Comparison of ENCODE assay signal across 8 cellular contexts in the genomic region with DNA sequence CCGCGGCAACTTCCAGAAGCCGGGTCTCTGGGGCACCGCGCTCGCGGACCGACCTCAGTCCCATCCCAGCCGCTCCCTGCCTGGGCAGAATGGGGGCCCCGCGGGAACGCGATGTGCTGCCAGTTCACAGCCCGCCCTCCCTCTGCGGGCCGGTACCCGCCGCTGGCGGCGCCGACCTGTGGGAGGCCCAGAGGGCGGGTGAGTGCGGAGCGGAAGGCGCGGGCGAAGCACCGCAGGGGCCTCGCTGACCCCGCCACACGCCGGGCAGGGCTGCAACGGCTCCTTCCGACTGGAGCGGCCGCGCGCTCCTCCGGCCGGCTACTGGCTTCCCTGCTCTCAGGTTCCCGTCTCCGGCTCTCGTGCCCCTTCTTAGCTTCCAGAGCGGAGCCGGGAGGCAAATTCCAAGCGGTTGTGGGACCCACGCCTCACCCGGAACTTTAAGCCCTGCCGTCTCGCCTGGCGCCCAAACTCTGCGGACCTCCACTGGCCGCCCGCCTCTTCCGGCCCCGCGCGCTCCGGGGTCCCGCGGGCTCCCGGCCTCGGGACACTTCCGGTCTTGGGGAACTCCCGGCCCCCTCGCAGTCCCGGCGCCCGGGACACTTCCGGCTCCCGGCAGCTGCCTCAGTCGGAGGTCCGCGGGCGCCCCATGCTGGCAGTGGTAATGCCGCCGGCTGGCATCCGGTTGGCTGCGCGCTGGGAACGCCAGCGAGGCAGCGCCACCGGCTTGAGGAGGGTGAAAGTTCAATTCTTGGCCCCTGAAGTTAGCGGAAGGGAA. TPM values are rescaled to one million over a fixed set of nuclear protein-coding genes. Genes with fewer than 3 reads are reported as not detected.
A peak's percentile ranks its signal among the peaks of the same experiment; 100 is the strongest.
DNase-seq lines count a peak whose midpoint lies in the region; ATAC-seq and TF ChIP-seq lines count a peak whose summit lies in the region.

A gene with protein sequence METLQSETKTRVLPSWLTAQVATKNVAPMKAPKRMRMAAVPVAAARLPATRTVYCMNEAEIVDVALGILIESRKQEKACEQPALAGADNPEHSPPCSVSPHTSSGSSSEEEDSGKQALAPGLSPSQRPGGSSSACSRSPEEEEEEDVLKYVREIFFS (minus strand): TSS at position 485 of the 775 bp plus-strand sequence. CDS start 1,785 bp downstream, outside the sequence.

- intact Hi-C loops in ovary (cut with DNase I) (loop anchor here in 2 of 4 donors (2.0 to 5.0 kb wide), 2 partner anchors 40 to 483 kb away; partner anchors contain the start of gene WDR91 (in 1 of the 2)), thyroid gland (cut with DNase I) (loop anchor here (5.0 kb wide), 1 partner anchor 183 kb away; the partner anchor contains the start of gene AGBL3)

- TF ChIP-seq POLR2A in ovary (IDR thresholded peaks at IDR 0.05), result peak; percentile 51
- peak in 1 of 2 donors; percentile 78 for TF ChIP-seq POLR2A in thyroid gland (IDR thresholded peaks at IDR 0.05)

- TF ChIP-seq EP300 in SK-N-SH (IDR thresholded peaks at IDR 0.05; ENCODE audit: borderline replicate concordance in 1 of 2, low read depth in 1 of 2, low read length in 1 of 2) (peak in 1 of 2 experiments; percentile 23; a peak in 3 of 4 replicates), ovary (IDR thresholded peaks at IDR 0.05) (no peak)

- H3K79me2 ChIP-seq in SK-N-SH (ENCODE audit: insufficient read depth), result peaks cover 30% of the 10 kb centered on the region

- no peaks in the 10 kb centered on the region for H3K9me3 ChIP-seq in SK-N-SH
- no peaks in the 10 kb centered on the region for H3K9me3 ChIP-seq in ovary
- H3K9me3 ChIP-seq in thyroid gland, result no peaks in the 10 kb centered on the region

- DNase-seq in GM10266 (ENCODE audit: extremely low spot score) (peak; percentile 91), NCI-H1048 (lab: John Stamatoyannopoulos, UW) (peak; percentile 88), SK-N-SH (peak; percentile 100), glutamatergic neuron (peak; percentile 93), ovary (peak; percentile 94 to 97 (median 95)), thyroid gland (peak; percentile 94 to 95)

- no peaks in the 10 kb centered on the region for H3K9me2 ChIP-seq in SK-N-SH

- H3K27me3 ChIP-seq in SK-N-SH (ENCODE audit: insufficient read depth) (no peaks in the 10 kb centered on the region), ovary (no peaks in the 10 kb centered on the region), thyroid gland (no peaks in the 10 kb centered on the region)

- peak within 1 kb of the TSS; percentile 98 for H3K4me2 ChIP-seq in SK-N-SH

- ATAC-seq in HG02588 (IDR thresholded peaks at IDR 0.05; ENCODE audit: unreplicated experiment), result peak; percentile 76

- peak within 1 kb of the TSS; percentile 97 for H3K4me3 Mint-ChIP-seq in activated naive CD4-positive, alpha-beta T cell treated with anti-CD3 and anti-CD28 coated beads, Interleukin-2, amount 50 U/mL, for 24 hours
- peak within 1 kb of the TSS; percentile 93 for H3K4me3 Mint-ChIP-seq in glutamatergic neuron (ENCODE audit: unreplicated experiment)

- H3K4me1 Mint-ChIP-seq in activated naive CD4-positive, alpha-beta T cell treated with anti-CD3 and anti-CD28 coated beads, Interleukin-2, amount 50 U/mL, for 24 hours, result peaks cover 45% of the 10 kb centered on the region
- peaks cover 9% of the 10 kb centered on the region for H3K4me1 Mint-ChIP-seq in glutamatergic neuron (ENCODE audit: low read depth, unreplicated experiment)

- peaks cover 13% of the 10 kb centered on the region for H3F3A ChIP-seq in SK-N-SH (replicated peaks; ENCODE audit: insufficient read depth)

- peak within 1 kb of the TSS; percentile 89 for H3K9ac ChIP-seq in SK-N-SH

- no peaks in the 10 kb centered on the region for H3K27me3 Mint-ChIP-seq in activated naive CD4-positive, alpha-beta T cell treated with anti-CD3 and anti-CD28 coated beads, Interleukin-2, amount 50 U/mL, for 24 hours
- H3K27me3 Mint-ChIP-seq in glutamatergic neuron (ENCODE audit: unreplicated experiment), result peaks cover 1% of the 10 kb centered on the region

- peak; percentile 77 for TF ChIP-seq RAD21 in SK-N-SH (IDR thresholded peaks at IDR 0.05; ENCODE audit: low read length)

- H3K27ac ChIP-seq in SK-N-SH (ENCODE audit: low read depth in 2 of 2, low read length in 1 of 2) (peak within 1 kb of the TSS; percentile 90 to 97), ovary (peak within 1 kb of the TSS; percentile 75 to 81), thyroid gland (peak within 1 kb of the TSS; percentile 58 to 95 (median 92))

- H4K20me1 ChIP-seq in SK-N-SH (ENCODE audit: insufficient read depth), result no peaks in the 10 kb centered on the region

- H3K9me3 Mint-ChIP-seq in activated naive CD4-positive, alpha-beta T cell treated with anti-CD3 and anti-CD28 coated beads, Interleukin-2, amount 50 U/mL, for 24 hours, result no peaks in the 10 kb centered on the region
- H3K9me3 Mint-ChIP-seq in glutamatergic neuron (ENCODE audit: unreplicated experiment), result peaks cover 8% of the 10 kb centered on the region

- H3K4me3 ChIP-seq in SK-N-SH (ENCODE audit: low read depth in 2 of 2, low read length in 1 of 2) (peak within 1 kb of the TSS; percentile 89 to 97), ovary (peak within 1 kb of the TSS; percentile 96), thyroid gland (replicated peaks in 1 of 3) (peak within 1 kb of the TSS; percentile 76 to 87 (median 76))

- POLR2A ChIA-PET in SK-N-SH (lab: Yijun Ruan, JAX), result interaction anchor here (0.5 to 1.5 kb wide), 6 partner anchors 32 to 406 kb away, joined by 3 to 6 read pairs (median 3); partner anchors contain the start of genes AGBL3 and WDR91

- H3K4me1 ChIP-seq in SK-N-SH (ENCODE audit: control insufficient read depth in 1 of 2, insufficient read depth in 2 of 2, low read depth in 1 of 2, low read length in 1 of 2) (peaks cover 3 to 24% of the 10 kb centered on the region in 2 experiments; a peak in 3 of 4 replicates), ovary (ENCODE audit: insufficient read depth) (no peaks in the 10 kb centered on the region), thyroid gland (peaks cover 20 to 44% of the 10 kb centered on the region in 2 donors)

- peaks cover 4% of the 10 kb centered on the region for H3K36me3 Mint-ChIP-seq in activated naive CD4-positive, alpha-beta T cell treated with anti-CD3 and anti-CD28 coated beads, Interleukin-2, amount 50 U/mL, for 24 hours
- no peaks in the 10 kb centered on the region for H3K36me3 Mint-ChIP-seq in glutamatergic neuron (ENCODE audit: unreplicated experiment)

- peak within 1 kb of the TSS; percentile 100 for H2AFZ ChIP-seq in SK-N-SH (ENCODE audit: low read depth)

- peaks cover 30 to 33% of the 10 kb centered on the region in 2 experiments for H3K36me3 ChIP-seq in SK-N-SH (replicated peaks in 1 of 2; ENCODE audit: control insufficient read depth in 1 of 2, insufficient read depth in 2 of 2, low read length in 1 of 2)
- H3K36me3 ChIP-seq in ovary, result no peaks in the 10 kb centered on the region
- peaks cover 20 to 23% of the 10 kb centered on the region in 2 donors for H3K36me3 ChIP-seq in thyroid gland

- peak within 1 kb of the TSS; percentile 98 for H3K27ac Mint-ChIP-seq in activated naive CD4-positive, alpha-beta T cell treated with anti-CD3 and anti-CD28 coated beads, Interleukin-2, amount 50 U/mL, for 24 hours
- peak within 1 kb of the TSS; percentile 73 for H3K27ac Mint-ChIP-seq in glutamatergic neuron (ENCODE audit: unreplicated experiment)

- peak; percentile 84 for TF ChIP-seq CTCF in GM10266 (IDR thresholded peaks at IDR 0.05; ENCODE audit: control insufficient read depth, insufficient read depth, low read depth, missing control alignments)
- TF ChIP-seq CTCF in SK-N-SH (IDR thresholded peaks at IDR 0.05), result peak; percentile 78
- TF ChIP-seq CTCF in glutamatergic neuron (IDR thresholded peaks at IDR 0.05; ENCODE audit: partially characterized antibody, unreplicated experiment), result peak; percentile 27
- TF ChIP-seq CTCF in ovary (IDR thresholded peaks at IDR 0.05), result peak in 2 of 3 donors; percentile 85 to 87
- TF ChIP-seq CTCF in thyroid gland (IDR thresholded peaks at IDR 0.05), result peak in 5 of 6 experiments; percentile 32 to 76 (median 61)

- CTCF ChIA-PET in SK-N-SH (lab: Yijun Ruan, JAX), result interaction anchor here (0.7 to 3.4 kb wide), 30 partner anchors 8 to 537 kb away, joined by 3 to 36 read pairs (median 4); partner anchors contain the start of genes AGBL3, BPGM and TMEM140

- WGBS in SK-N-SH (ENCODE audit: low lambda C conversion rate), result 1% methylated on average over 74 of the region's 85 CpGs
- 0% methylated on average over 48 to 85 of the region's 85 CpGs for WGBS in ovary, 3 donors
- WGBS in thyroid gland, 2 donors, result 0 to 1% methylated on average over 14 to 36 of the region's 85 CpGs

TF ChIP-seq in SK-N-SH, 30 proteins besides CTCF, POLR2A, EP300 and RAD21 (continues in another document):
- TF ChIP-seq IRF3 (IDR thresholded peaks at IDR 0.05; ENCODE audit: low read depth, low read length), result 0 out of 2 replicates have a peak, but pooled peaks have one; percentile 8
- TF ChIP-seq MEF2A (IDR thresholded peaks at IDR 0.05; ENCODE audit: borderline replicate concordance, low read depth), result peak; percentile 36; the same call in 1 of the 2 replicates
- TF ChIP-seq CHD2 (IDR thresholded peaks at IDR 0.05; ENCODE audit: low read length, partially characterized antibody), result peak; percentile 95

RNA-seq across cellular contexts. Expression of the gene that starts here (rescaled TPM):
- polyA plus RNA-seq in SK-N-SH (2012; rRNA removed), result 53.4 and 60.6 TPM in 2 replicates
- polyA plus RNA-seq in SK-N-SH (2012; cell fraction: cytosol; rRNA removed), result 44.4 and 56.2 TPM in 2 replicates
- 39.5 and 39.9 TPM in 2 replicates for polyA plus RNA-seq in SK-N-SH (2012; cell fraction: nucleus; rRNA removed)
- total RNA-seq in glutamatergic neuron (ENCODE audit: unreplicated experiment), result 33.3 TPM
- total RNA-seq in ovary, result 10 to 100 TPM; 25.4 to 54.2 (median 40.2) TPM
- 10 to 100 TPM; 21.1 to 24.1 TPM for polyA plus RNA-seq in ovary
- 10 to 100 TPM; 40.3 to 54.4 (median 46.8) TPM for total RNA-seq in thyroid gland

Comparison
In these comparisons a context has a peak if more than half of its experiments do, and no peak if none do; other contexts are left out.
1. Peak in every context shown above with its lines: DNase-seq, ATAC-seq, H3K4me3 ChIP-seq and H3K27ac ChIP-seq.
2. CTCF ChIP-seq: peak in every context shown above with its lines; median percentile 86 in ovary; 84 in GM10266; 78 in SK-N-SH; 61 in thyroid gland; 27 in glutamatergic neuron.